ENCODE assay signal across 14 cellular contexts in genomic region chr12:102059343-102059742, GRCh38. TPM values are rescaled to one million over a fixed set of nuclear protein-coding genes. Genes with fewer than 3 reads are reported as not detected.
DNase-seq lines count a peak whose midpoint lies in the region; ATAC-seq and TF ChIP-seq lines count a peak whose summit lies in the region.
"Had no signal": no experiment of that assay in that cellular context is flagged by ENCODE, and none has a peak within 500 bp of the region (broad histone marks: within the 10 kb centered on the region; RNA-seq: fewer than 3 reads in every experiment).

No MANE protein-coding gene starts in this region.

- H3K36me3 Mint-ChIP-seq in CD4-positive, CD25-positive, alpha-beta regulatory T cell = peaks cover 34% of the 10 kb centered on the region
- peaks cover 16 to 62% (median 27%) of the 10 kb centered on the region in 3 donors for H3K36me3 Mint-ChIP-seq in CD8-positive, alpha-beta memory T cell
- H3K36me3 Mint-ChIP-seq in T-helper 1 cell treated with Interleukin-12 subunit alpha and Interleukin-12 subunit beta and Interleukin-4 antibody, amounts not matched to agents 30 μg/mL and 1 μg/mL, for 36 hours (ENCODE audit: low read depth) = peaks cover 52% of the 10 kb centered on the region
- peaks cover 28% of the 10 kb centered on the region for H3K36me3 Mint-ChIP-seq in endodermal cell (ENCODE audit: low read depth)

- TF ChIP-seq EP300 in sigmoid colon (IDR thresholded peaks at IDR 0.05) = no peak

- intact Hi-C loops in left colon (cut with DNase I, micrococcal nuclease) = no loop called here
- intact Hi-C loops in sigmoid colon (cut with DNase I) = no loop called here

- peak overlapping the region; percentile 60 to 92 (median 76) for H3K4me3 Mint-ChIP-seq in CD4-positive, CD25-positive, alpha-beta regulatory T cell
- H3K4me3 Mint-ChIP-seq in CD8-positive, alpha-beta memory T cell = peak overlapping the region in 4 of 7 donors; percentile 6 to 83 (median 14)
- peak overlapping the region; percentile 50 for H3K4me3 Mint-ChIP-seq in T-helper 1 cell treated with Interleukin-12 subunit alpha and Interleukin-12 subunit beta and Interleukin-4 antibody, amounts not matched to agents 30 μg/mL and 1 μg/mL, for 36 hours
- H3K4me3 Mint-ChIP-seq in endodermal cell = no peak overlapping the region

- peaks cover 26 to 66% (median 54%) of the 10 kb centered on the region in 4 donors for H3K4me1 Mint-ChIP-seq in CD4-positive, CD25-positive, alpha-beta regulatory T cell
- peaks cover 32 to 70% (median 63%) of the 10 kb centered on the region in 3 donors for H3K4me1 Mint-ChIP-seq in CD8-positive, alpha-beta memory T cell
- H3K4me1 Mint-ChIP-seq in T-helper 1 cell treated with Interleukin-12 subunit alpha and Interleukin-12 subunit beta and Interleukin-4 antibody, amounts not matched to agents 30 μg/mL and 1 μg/mL, for 36 hours (ENCODE audit: low read depth) = peaks cover 47% of the 10 kb centered on the region
- H3K4me1 Mint-ChIP-seq in endodermal cell = peaks cover 18% of the 10 kb centered on the region

- POLR2A ChIA-PET in CD8-positive, alpha-beta memory T cell (lab: Charles Lee) = no interaction called here

- H3K4me3 ChIP-seq in CD4-positive, CD25-positive, alpha-beta regulatory T cell (ENCODE audit: low read depth, low read length) = peak overlapping the region; percentile 61
- H3K4me3 ChIP-seq in CD8-positive, alpha-beta memory T cell (ENCODE audit: low read length) = no peak overlapping the region
- H3K4me3 ChIP-seq in endodermal cell (ENCODE audit: low read length) = peak overlapping the region; percentile 39
- no peak overlapping the region for H3K4me3 ChIP-seq in sigmoid colon
- H3K4me3 ChIP-seq: BLaER1, thyroid gland had no signal

- peak; percentile 16 to 87 (median 62) for DNase-seq in CD4-positive, CD25-positive, alpha-beta regulatory T cell
- DNase-seq in CD8-positive, alpha-beta memory T cell = peak in 1 of 5 donors; percentile 13
- no peak for DNase-seq in endodermal cell
- no peak for DNase-seq in left colon
- no peak for DNase-seq in T-helper 9 cell
- no peak for DNase-seq in activated gamma-delta T cell (lab: John Stamatoyannopoulos, UW)
- DNase-seq in sigmoid colon = no peak
- DNase-seq: anterior cingulate cortex, DND-41, posterior cingulate gyrus, SHP77, thyroid gland had no signal

- TF ChIP-seq CTCF in endodermal cell (conservative IDR thresholded peaks at IDR 0.05) = no peak
- no peak for TF ChIP-seq CTCF in sigmoid colon (IDR thresholded peaks at IDR 0.05)

- no peaks in the 10 kb centered on the region for H3K27me3 Mint-ChIP-seq in CD4-positive, CD25-positive, alpha-beta regulatory T cell
- no peaks in the 10 kb centered on the region for H3K27me3 Mint-ChIP-seq in CD8-positive, alpha-beta memory T cell
- H3K27me3 Mint-ChIP-seq in T-helper 1 cell treated with Interleukin-12 subunit alpha and Interleukin-12 subunit beta and Interleukin-4 antibody, amounts not matched to agents 30 μg/mL and 1 μg/mL, for 36 hours (ENCODE audit: low read depth) = no peaks in the 10 kb centered on the region
- H3K27me3 Mint-ChIP-seq in endodermal cell (ENCODE audit: insufficient read depth) = no peaks in the 10 kb centered on the region

- no peak overlapping the region for H3K9ac ChIP-seq in endodermal cell (ENCODE audit: extremely low read depth, low read length, poor library complexity, severe bottlenecking)
- H3K9ac ChIP-seq: BLaER1 had no signal

- TF ChIP-seq POLR2A in sigmoid colon (IDR thresholded peaks at IDR 0.05) = no peak

- CTCF ChIA-PET in CD8-positive, alpha-beta memory T cell (lab: Charles Lee) = no interaction called here

- peaks cover 0 to 4% (median 0%) of the 10 kb centered on the region in 7 donors for H3K9me3 Mint-ChIP-seq in CD4-positive, CD25-positive, alpha-beta regulatory T cell
- no peaks in the 10 kb centered on the region for H3K9me3 Mint-ChIP-seq in CD8-positive, alpha-beta memory T cell
- no peaks in the 10 kb centered on the region for H3K9me3 Mint-ChIP-seq in T-helper 1 cell treated with Interleukin-12 subunit alpha and Interleukin-12 subunit beta and Interleukin-4 antibody, amounts not matched to agents 30 μg/mL and 1 μg/mL, for 36 hours
- no peaks in the 10 kb centered on the region for H3K9me3 Mint-ChIP-seq in endodermal cell

- peak overlapping the region; percentile 97 for H3K27ac ChIP-seq in CD4-positive, CD25-positive, alpha-beta regulatory T cell (ENCODE audit: insufficient read depth, low read length, poor library complexity, severe bottlenecking)
- H3K27ac ChIP-seq in CD8-positive, alpha-beta memory T cell (ENCODE audit: low read depth, low read length) = no peak overlapping the region
- H3K27ac ChIP-seq in endodermal cell (ENCODE audit: low read depth, low read length) (no peak overlapping the region), sigmoid colon (no peak overlapping the region)
- H3K27ac ChIP-seq: BLaER1, thyroid gland had no signal

- H3K27me3 ChIP-seq in CD4-positive, CD25-positive, alpha-beta regulatory T cell (ENCODE audit: control insufficient read depth, insufficient read depth, low read length) = no peaks in the 10 kb centered on the region
- H3K27me3 ChIP-seq in CD8-positive, alpha-beta memory T cell (ENCODE audit: insufficient read depth, low read length, poor library complexity, severe bottlenecking) = no peaks in the 10 kb centered on the region
- H3K27me3 ChIP-seq in endodermal cell (ENCODE audit: control insufficient read depth, insufficient read depth, low read length, poor library complexity, severe bottlenecking) (no peaks in the 10 kb centered on the region), sigmoid colon (no peaks in the 10 kb centered on the region)
- H3K27me3 ChIP-seq: BLaER1, thyroid gland had no signal

- H3K9me3 ChIP-seq in CD4-positive, CD25-positive, alpha-beta regulatory T cell (ENCODE audit: control insufficient read depth in 2 of 2, low read length in 2 of 2) = no peaks in the 10 kb centered on the region
- H3K9me3 ChIP-seq in CD8-positive, alpha-beta memory T cell (ENCODE audit: low read length) = no peaks in the 10 kb centered on the region
- H3K9me3 ChIP-seq in endodermal cell (ENCODE audit: control insufficient read depth, low read length) (peaks cover 25% of the 10 kb centered on the region), sigmoid colon (no peaks in the 10 kb centered on the region)
- H3K9me3 ChIP-seq: BLaER1, thyroid gland had no signal

- peaks cover 34% of the 10 kb centered on the region for H3K4me1 ChIP-seq in CD4-positive, CD25-positive, alpha-beta regulatory T cell (ENCODE audit: control insufficient read depth, insufficient read depth, low read length, poor library complexity, severe bottlenecking)
- peaks cover 30% of the 10 kb centered on the region for H3K4me1 ChIP-seq in CD8-positive, alpha-beta memory T cell (ENCODE audit: insufficient read depth, low read length)
- H3K4me1 ChIP-seq in endodermal cell (ENCODE audit: control insufficient read depth, insufficient read depth, low read length) (peaks cover 3% of the 10 kb centered on the region), sigmoid colon (peaks cover 0 to 9% (median 6%) of the 10 kb centered on the region in 4 donors)
- H3K4me1 ChIP-seq: thyroid gland had no signal

- peak overlapping the region; percentile 88 to 100 (median 89) for H3K27ac Mint-ChIP-seq in CD4-positive, CD25-positive, alpha-beta regulatory T cell
- H3K27ac Mint-ChIP-seq in CD8-positive, alpha-beta memory T cell = peak overlapping the region in 7 of 8 donors; percentile 44 to 80 (median 59)
- peak overlapping the region; percentile 62 for H3K27ac Mint-ChIP-seq in T-helper 1 cell treated with Interleukin-12 subunit alpha and Interleukin-12 subunit beta and Interleukin-4 antibody, amounts not matched to agents 30 μg/mL and 1 μg/mL, for 36 hours
- H3K27ac Mint-ChIP-seq in endodermal cell = no peak overlapping the region

- peak; percentile 72 to 74 for ATAC-seq in CD4-positive, CD25-positive, alpha-beta regulatory T cell (ENCODE audit: low read depth in 2 of 2)
- ATAC-seq in left colon = no peak

- H3K36me3 ChIP-seq in CD4-positive, CD25-positive, alpha-beta regulatory T cell (ENCODE audit: control insufficient read depth, insufficient read depth, low read length) = peaks cover 23% of the 10 kb centered on the region
- peaks cover 21% of the 10 kb centered on the region for H3K36me3 ChIP-seq in CD8-positive, alpha-beta memory T cell (ENCODE audit: insufficient read depth, low read length)
- H3K36me3 ChIP-seq in endodermal cell (ENCODE audit: control insufficient read depth, insufficient read depth, low read length) (peaks cover 21% of the 10 kb centered on the region), sigmoid colon (peaks cover 0 to 37% (median 3%) of the 10 kb centered on the region in 4 donors)

RNA-seq across cellular contexts. Expression of gene WASHC3, which starts 2.4 kb away (rescaled TPM):
- total RNA-seq in CD4-positive, CD25-positive, alpha-beta regulatory T cell = 50.7 TPM
- polyA plus RNA-seq in CD4-positive, CD25-positive, alpha-beta regulatory T cell = 100 to 1,000 TPM in 3 of 4 donors, 10 to 100 TPM in 1; 94.7 to 168 (median 142) TPM
- 10 to 100 TPM; 40.0 to 42.0 TPM for total RNA-seq in CD8-positive, alpha-beta memory T cell
- 101 TPM for polyA plus RNA-seq in CD8-positive, alpha-beta memory T cell
- 10 to 100 TPM; 18.4 to 18.8 TPM for total RNA-seq in endodermal cell
- polyA plus RNA-seq in endodermal cell (2013, experiment 1 of 2) = 20.1 TPM
- 26.2 TPM for polyA plus RNA-seq in endodermal cell (2013, experiment 2 of 2)
- total RNA-seq in left colon = 10 to 100 TPM; 30.4 to 32.8 TPM
- total RNA-seq in sigmoid colon = 100 to 1,000 TPM in 1 of 4 donors, 10 to 100 TPM in 3; 90.0 to 115 (median 95.6) TPM
- 10 to 100 TPM; 45.0 to 52.0 (median 45.9) TPM for polyA plus RNA-seq in sigmoid colon

Comparison
In these comparisons a context has a peak if more than half of its experiments do, and no peak if none do; other contexts are left out.
1. DNase-seq: peak in CD4-positive, CD25-positive, alpha-beta regulatory T cell (3 of 3); none in endodermal cell (single experiment), left colon (0 of 2), T-helper 9 cell (single experiment), activated gamma-delta T cell (single experiment) and sigmoid colon (single experiment).
2. H3K4me3 ChIP-seq: peak in CD4-positive, CD25-positive, alpha-beta regulatory T cell (single experiment) and endodermal cell (single experiment); none in CD8-positive, alpha-beta memory T cell (single experiment) and sigmoid colon (0 of 4).